ENCODE assay signal across 8 cellular contexts in the genomic region with DNA sequence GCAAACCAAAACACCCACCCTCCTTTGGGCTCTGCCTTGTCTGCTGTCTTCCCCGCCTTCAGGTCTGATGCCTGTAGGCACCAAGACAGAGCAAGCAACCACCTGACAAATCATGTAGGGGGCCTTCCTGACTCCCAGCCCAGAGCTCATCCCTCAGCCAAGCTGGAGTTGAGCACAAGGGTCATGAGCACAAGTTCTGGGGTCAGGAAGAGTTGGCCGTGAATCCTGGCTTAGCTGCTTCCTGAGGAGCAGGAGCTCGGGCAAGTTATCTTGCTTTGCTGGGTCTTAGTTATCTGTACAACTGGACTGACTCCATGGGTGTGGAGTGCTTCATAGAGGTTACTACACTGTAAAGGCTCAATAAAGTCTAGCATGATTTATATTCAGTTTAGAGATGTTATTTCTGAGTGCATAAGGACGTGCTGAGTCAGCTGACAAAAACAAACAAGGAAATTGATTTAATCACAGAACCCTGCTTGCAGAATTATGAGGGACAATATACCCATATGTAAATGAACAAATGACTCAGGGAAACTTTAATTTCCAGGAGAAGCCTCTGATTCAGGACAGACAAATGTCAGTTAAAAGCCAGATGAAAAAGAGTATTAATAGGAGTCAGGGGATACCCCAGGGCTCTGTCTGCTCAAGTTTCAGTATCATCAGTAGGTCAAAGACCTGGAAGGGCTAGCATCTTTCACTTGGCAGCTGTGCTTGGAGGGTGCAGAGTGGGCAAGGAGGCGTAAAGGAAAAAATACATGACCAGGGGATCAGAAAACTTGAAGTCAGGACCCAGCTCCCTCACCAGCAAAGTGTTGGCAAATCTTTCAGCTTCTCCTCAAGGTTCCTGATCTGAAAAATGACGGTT. TPM values are rescaled to one million over a fixed set of nuclear protein-coding genes. Genes with fewer than 3 reads are reported as not detected.
DNase-seq lines count a peak whose midpoint lies in the region; ATAC-seq and TF ChIP-seq lines count a peak whose summit lies in the region.

No MANE protein-coding gene starts in this region.

- H3K4me2 ChIP-seq in mesenchymal stem cell (ENCODE audit: low read length, poor library complexity, severe bottlenecking): no peak overlapping the region

- H3K27ac ChIP-seq in HEK293 (ENCODE audit: extremely low read depth, low read depth, low read length): no peak overlapping the region
- H3K27ac ChIP-seq in mesenchymal stem cell (ENCODE audit: low read length, poor library complexity, severe bottlenecking): no peak overlapping the region

- H3K27me3 ChIP-seq in adipocyte (replicated peaks; ENCODE audit: control insufficient read depth, insufficient read depth, low read length): no peaks in the 10 kb centered on the region
- H3K27me3 ChIP-seq in mesenchymal stem cell (ENCODE audit: control insufficient read depth in 1 of 2, insufficient read depth in 1 of 2, low read length in 2 of 2): no peaks in the 10 kb centered on the region

- H2BK5ac ChIP-seq in mesenchymal stem cell (ENCODE audit: low read depth, low read length, poor library complexity, severe bottlenecking): no peak overlapping the region

- peaks cover 0 to 47% of the 10 kb centered on the region in 2 experiments; a peak in 1 of 3 replicates for H3K36me3 ChIP-seq in HEK293 (ENCODE audit: control insufficient read depth in 2 of 2, insufficient read depth in 1 of 2, low read length in 2 of 2)
- H3K36me3 ChIP-seq in adipocyte (ENCODE audit: control insufficient read depth, insufficient read depth, low read length, severe bottlenecking): peaks cover 13% of the 10 kb centered on the region
- H3K36me3 ChIP-seq in mesenchymal stem cell (ENCODE audit: control insufficient read depth in 1 of 2, insufficient read depth in 2 of 2, low read depth in 1 of 2, low read length in 2 of 2): peaks cover 14 to 36% of the 10 kb centered on the region in 2 experiments

- DNase-seq in AG09309 (ENCODE audit: low read depth) (peak; percentile 69), adipocyte (ENCODE audit: low read depth) (peak; percentile 19), mesenchymal stem cell (peak; percentile 63), NCI-H2196 (lab: John Stamatoyannopoulos, UW; ENCODE audit: unreplicated experiment) (no peak), lower leg skin (ENCODE audit: low spot score in 2 of 2) (no peak), COLO668 (lab: John Stamatoyannopoulos, UW; ENCODE audit: unreplicated experiment) (no peak)

- POLR2A ChIA-PET in HEK293 (lab: Yijun Ruan, JAX): interaction anchor here (1.6 kb wide), 1 partner anchor 17 kb away, joined by 4 read pairs; no protein-coding TSS in a partner anchor

- H2BK15ac ChIP-seq in mesenchymal stem cell (ENCODE audit: low read depth, poor library complexity, severe bottlenecking): no peak overlapping the region

- H3K23ac ChIP-seq in mesenchymal stem cell (ENCODE audit: low read length in 2 of 2): no peak overlapping the region

- H2BK120ac ChIP-seq in mesenchymal stem cell (ENCODE audit: low read depth, low read length): no peak overlapping the region

- H4K91ac ChIP-seq in mesenchymal stem cell (ENCODE audit: low read length): no peak overlapping the region

- H3K4me3 ChIP-seq in AG09309 (ENCODE audit: control insufficient read depth, low read depth, low read length) (no peak overlapping the region), HEK293 (ENCODE audit: low read depth, low read length) (no peak overlapping the region), adipocyte (ENCODE audit: low read length) (no peak overlapping the region), mesenchymal stem cell (ENCODE audit: insufficient read depth in 1 of 2, low read depth in 1 of 2, low read length in 2 of 2) (peak overlapping the region in 1 of 2 experiments; percentile 34), lower leg skin (ENCODE audit: low read depth, poor library complexity, severe bottlenecking) (no peak overlapping the region)

- CTCF ChIA-PET in HEK293 (lab: Yijun Ruan, JAX): interaction anchor here (0.6 to 1.2 kb wide), 6 partner anchors 16 to 293 kb away, joined by 3 to 10 read pairs (median 3); no protein-coding TSS in a partner anchor

- peak overlapping the region; percentile 71 for H2AK5ac ChIP-seq in mesenchymal stem cell (ENCODE audit: low read length, severe bottlenecking)

- H3K4me1 ChIP-seq in HEK293 (ENCODE audit: control insufficient read depth, insufficient read depth, low read length) (peaks cover 2% of the 10 kb centered on the region; the same call in 1 of the 2 replicates), adipocyte (ENCODE audit: control insufficient read depth, insufficient read depth, low read length) (peaks cover 39% of the 10 kb centered on the region), mesenchymal stem cell (ENCODE audit: control insufficient read depth, insufficient read depth, low read depth, low read length) (peaks cover 13% of the 10 kb centered on the region)

- ATAC-seq in HG02840 (IDR thresholded peaks at IDR 0.05; ENCODE audit: low FRiP score, unreplicated experiment): no peak

- no peak overlapping the region for H3K4ac ChIP-seq in mesenchymal stem cell (ENCODE audit: low read depth in 1 of 2, low read length in 2 of 2)

- H3K18ac ChIP-seq in mesenchymal stem cell (ENCODE audit: low read depth in 1 of 2, low read length in 2 of 2): peak overlapping the region in 1 of 2 experiments; percentile 61

- H3K9ac ChIP-seq in adipocyte (ENCODE audit: low read length) (no peak overlapping the region), mesenchymal stem cell (ENCODE audit: low read length) (peak overlapping the region; percentile 52)

- H2AFZ ChIP-seq in mesenchymal stem cell (ENCODE audit: low read depth, low read length): no peak overlapping the region

- TF ChIP-seq POLR2A in lower leg skin (IDR thresholded peaks at IDR 0.05): no peak

- H4K8ac ChIP-seq in mesenchymal stem cell (ENCODE audit: low read length): no peak overlapping the region

- H2BK12ac ChIP-seq in mesenchymal stem cell (ENCODE audit: low read length in 2 of 2): peak overlapping the region; percentile 28 to 91

- H3K79me1 ChIP-seq in mesenchymal stem cell (replicated peaks; ENCODE audit: low read length, poor library complexity, severe bottlenecking): peaks cover 12% of the 10 kb centered on the region

- intact Hi-C loops in lower leg skin (cut with DNase I; ENCODE audit: low total_unique reads): no loop called here

- H3K14ac ChIP-seq in mesenchymal stem cell (ENCODE audit: low read length in 2 of 2): peak overlapping the region in 1 of 2 experiments; percentile 27

- H3K9me3 ChIP-seq in HEK293 (ENCODE audit: control insufficient read depth, insufficient read depth, low read depth, low read length) (no peaks in the 10 kb centered on the region), adipocyte (ENCODE audit: control insufficient read depth, low read length) (no peaks in the 10 kb centered on the region), mesenchymal stem cell (ENCODE audit: control insufficient read depth, low read length) (no peaks in the 10 kb centered on the region)

- TF ChIP-seq CTCF in AG09309 (IDR thresholded peaks at IDR 0.05; ENCODE audit: control insufficient read depth, insufficient read depth, low read depth, low read length, missing control alignments): no peak
- TF ChIP-seq CTCF in HEK293 (tag by site-specific recombination; IDR thresholded peaks at IDR 0.05): no peak
- TF ChIP-seq CTCF in lower leg skin (IDR thresholded peaks at IDR 0.05): no peak

- 64% methylated on average over 5 of the region's 6 CpGs for WGBS in mesenchymal stem cell
- WGBS in lower leg skin, 2 donors: 53 to 65% methylated on average over 6 of the region's 6 CpGs

TF ChIP-seq in HEK293, 187 proteins besides CTCF, POLR2A, EP300 and RAD21 (continues in another document):
- TF ChIP-seq, protein P1, sequence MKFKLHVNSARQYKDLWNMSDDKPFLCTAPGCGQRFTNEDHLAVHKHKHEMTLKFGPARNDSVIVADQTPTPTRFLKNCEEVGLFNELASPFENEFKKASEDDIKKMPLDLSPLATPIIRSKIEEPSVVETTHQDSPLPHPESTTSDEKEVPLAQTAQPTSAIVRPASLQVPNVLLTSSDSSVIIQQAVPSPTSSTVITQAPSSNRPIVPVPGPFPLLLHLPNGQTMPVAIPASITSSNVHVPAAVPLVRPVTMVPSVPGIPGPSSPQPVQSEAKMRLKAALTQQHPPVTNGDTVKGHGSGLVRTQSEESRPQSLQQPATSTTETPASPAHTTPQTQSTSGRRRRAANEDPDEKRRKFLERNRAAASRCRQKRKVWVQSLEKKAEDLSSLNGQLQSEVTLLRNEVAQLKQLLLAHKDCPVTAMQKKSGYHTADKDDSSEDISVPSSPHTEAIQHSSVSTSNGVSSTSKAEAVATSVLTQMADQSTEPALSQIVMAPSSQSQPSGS (tag by site-specific recombination; IDR thresholded peaks at IDR 0.05; ENCODE audit: low read depth): no peak
- no peak for TF ChIP-seq ZNF747 (tag by site-specific recombination; IDR thresholded peaks at IDR 0.05)
- TF ChIP-seq, protein P2, sequence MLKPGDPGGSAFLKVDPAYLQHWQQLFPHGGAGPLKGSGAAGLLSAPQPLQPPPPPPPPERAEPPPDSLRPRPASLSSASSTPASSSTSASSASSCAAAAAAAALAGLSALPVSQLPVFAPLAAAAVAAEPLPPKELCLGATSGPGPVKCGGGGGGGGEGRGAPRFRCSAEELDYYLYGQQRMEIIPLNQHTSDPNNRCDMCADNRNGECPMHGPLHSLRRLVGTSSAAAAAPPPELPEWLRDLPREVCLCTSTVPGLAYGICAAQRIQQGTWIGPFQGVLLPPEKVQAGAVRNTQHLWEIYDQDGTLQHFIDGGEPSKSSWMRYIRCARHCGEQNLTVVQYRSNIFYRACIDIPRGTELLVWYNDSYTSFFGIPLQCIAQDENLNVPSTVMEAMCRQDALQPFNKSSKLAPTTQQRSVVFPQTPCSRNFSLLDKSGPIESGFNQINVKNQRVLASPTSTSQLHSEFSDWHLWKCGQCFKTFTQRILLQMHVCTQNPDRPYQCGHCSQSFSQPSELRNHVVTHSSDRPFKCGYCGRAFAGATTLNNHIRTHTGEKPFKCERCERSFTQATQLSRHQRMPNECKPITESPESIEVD (tag by site-specific recombination; IDR thresholded peaks at IDR 0.05): peak; percentile 32; the same call in 1 of the 2 replicates
- TF ChIP-seq ZBTB8A (tag by site-specific recombination; IDR thresholded peaks at IDR 0.05): no peak

RNA-seq across cellular contexts. Expression of a gene that starts 15.1 kb away (rescaled TPM):
- not detected for polyA plus RNA-seq in mesenchymal stem cell (2013, experiment 1 of 2)
- not detected for polyA plus RNA-seq in mesenchymal stem cell (2013, experiment 2 of 2)
- total RNA-seq in lower leg skin: 1 to 10 TPM in 2 of 4 donors, not detected in 2; 1.6 to 1.7 TPM

RNA-seq across cellular contexts. Expression of a gene that starts 22.8 kb away (rescaled TPM):
- polyA plus RNA-seq in mesenchymal stem cell (2013, experiment 1 of 2): not detected
- not detected for polyA plus RNA-seq in mesenchymal stem cell (2013, experiment 2 of 2)
- not detected for total RNA-seq in lower leg skin

RNA-seq across cellular contexts. Expression of a gene that starts 29.4 kb away (rescaled TPM):
- polyA plus RNA-seq in mesenchymal stem cell (2013, experiment 1 of 2): not detected
- not detected for polyA plus RNA-seq in mesenchymal stem cell (2013, experiment 2 of 2)
- not detected for total RNA-seq in lower leg skin

Comparison
In these comparisons a context has a peak if more than half of its experiments do, and no peak if none do; other contexts are left out.
1. DNase-seq: peak in AG09309 (single experiment), adipocyte (single experiment) and mesenchymal stem cell (single experiment); none in NCI-H2196 (single experiment), lower leg skin (0 of 2) and COLO668 (single experiment).